ENCODE assay signal across 1 cellular context in genomic region chr19:55152017-55152416, GRCh38.
TF ChIP-seq lines count a peak whose summit lies in the region.

No MANE protein-coding gene starts in this region.

TF ChIP-seq in H1, 55 proteins besides CTCF, POLR2A, EP300 and RAD21:
- no peak for TF ChIP-seq TEAD4 (IDR thresholded peaks at IDR 0.05; ENCODE audit: low read depth, low read length)
- TF ChIP-seq EGR1 (IDR thresholded peaks at IDR 0.05; ENCODE audit: borderline replicate concordance, low read depth, low read length): peak; percentile 54; the same call in 1 of the 2 replicates
- no peak for TF ChIP-seq RNF2 (IDR thresholded peaks at IDR 0.05; ENCODE audit: borderline replicate concordance, low read depth, low read length, missing control alignments, poor library complexity, severe bottlenecking)
- no peak for TF ChIP-seq CTBP2 (IDR thresholded peaks at IDR 0.05; ENCODE audit: borderline replicate concordance, insufficient read depth, insufficient read length, low read length)
TF ChIP-seq in H1: peak in this region for 1.
